ENCODE assay signal across 8 cellular contexts in genomic region chr9:137069508-137070071, GRCh38. TPM values are rescaled to one million over a fixed set of nuclear protein-coding genes. Genes with fewer than 3 reads are reported as not detected.
DNase-seq lines count a peak whose midpoint lies in the region; ATAC-seq and TF ChIP-seq lines count a peak whose summit lies in the region.

No MANE protein-coding gene starts in this region.

- DNase-seq in RWPE2 (ENCODE audit: low spot score), result no peak
- DNase-seq in NCI-H2029 (lab: John Stamatoyannopoulos, UW), result no peak
- DNase-seq in uterus, result no peak
- no peak for DNase-seq in inferior parietal cortex (ENCODE audit: extremely low spot score)
- DNase-seq in stimulated activated CD4-positive, alpha-beta T cell treated with anti-CD3 and anti-CD28 coated beads, Interleukin-4, amount 100 ng/mL, for 24 hours, result no peak

- H3K4me3 ChIP-seq in RWPE2 (ENCODE audit: severe bottlenecking) (peak overlapping the region; percentile 90), iPS-18a (ENCODE audit: low read length) (peak overlapping the region; percentile 53), uterus (no peak overlapping the region)

- no peaks in the 10 kb centered on the region for H3K27me3 ChIP-seq in RWPE2 (ENCODE audit: insufficient read depth, poor library complexity, severe bottlenecking)
- H3K27me3 ChIP-seq in iPS-18a (ENCODE audit: control insufficient read depth, insufficient read depth, low read length), result peaks cover 15% of the 10 kb centered on the region
- peaks cover 0 to 10% of the 10 kb centered on the region in 2 donors for H3K27me3 ChIP-seq in uterus

- no peak for TF ChIP-seq POLR2A in uterus (IDR thresholded peaks at IDR 0.05)

- intact Hi-C loops in uterus (cut with DNase I; ENCODE audit: low total_unique reads), result no loop called here

- H3K27ac ChIP-seq in C4-2B (peak overlapping the region; percentile 82), RWPE2 (ENCODE audit: poor library complexity, severe bottlenecking) (peak overlapping the region; percentile 47), iPS-18a (ENCODE audit: low read length) (no peak overlapping the region), uterus (no peak overlapping the region)

- TF ChIP-seq CTCF in C4-2B (conservative IDR thresholded peaks at IDR 0.05), result no peak
- no peak for TF ChIP-seq CTCF in RWPE2 (IDR thresholded peaks at IDR 0.05; ENCODE audit: poor library complexity, severe bottlenecking)
- TF ChIP-seq CTCF in uterus (IDR thresholded peaks at IDR 0.05), result no peak

- H3K36me3 ChIP-seq in RWPE2 (ENCODE audit: low read depth), result no peaks in the 10 kb centered on the region
- no peaks in the 10 kb centered on the region for H3K36me3 ChIP-seq in iPS-18a (ENCODE audit: control insufficient read depth, low read depth, low read length)
- no peaks in the 10 kb centered on the region for H3K36me3 ChIP-seq in uterus

- no peaks in the 10 kb centered on the region for H3K9me3 ChIP-seq in RWPE2 (ENCODE audit: severe bottlenecking)
- H3K9me3 ChIP-seq in iPS-18a (ENCODE audit: control insufficient read depth, low read depth, low read length), result no peaks in the 10 kb centered on the region
- no peaks in the 10 kb centered on the region for H3K9me3 ChIP-seq in uterus

- peak; percentile 4 for ATAC-seq in GM21515 (IDR thresholded peaks at IDR 0.05; ENCODE audit: unreplicated experiment)
- no peak for ATAC-seq in RWPE2 (ENCODE audit: low read depth)

- H3K4me1 ChIP-seq in RWPE2 (ENCODE audit: insufficient read depth, poor library complexity, severe bottlenecking) (no peaks in the 10 kb centered on the region), iPS-18a (ENCODE audit: control insufficient read depth, low read depth, low read length) (no peaks in the 10 kb centered on the region), uterus (peaks cover 0 to 15% of the 10 kb centered on the region in 2 donors)

- no peak overlapping the region for H3K9ac ChIP-seq in iPS-18a (ENCODE audit: low read length)

RNA-seq across cellular contexts. Expression of gene SAPCD2, which starts 0.8 kb away (rescaled TPM):
- total RNA-seq in uterus, result 1 to 10 TPM in 2 of 4 donors, under 1 TPM in 1, not detected in 1; 0.15 to 5.9 (median 1.0) TPM

RNA-seq across cellular contexts. Expression of gene UAP1L1, which starts 7.7 kb away (rescaled TPM):
- total RNA-seq in uterus, result 10 to 100 TPM in 1 of 4 donors, 1 to 10 TPM in 2, under 1 TPM in 1; 0.51 to 13.8 (median 5.3) TPM

RNA-seq across cellular contexts. Expression of gene ENTPD2, which starts 15.7 kb away (rescaled TPM):
- total RNA-seq in uterus, result 10 to 100 TPM in 1 of 4 donors, 1 to 10 TPM in 1, not detected in 2; 2.4 to 11.5 TPM

RNA-seq across cellular contexts. Expression of gene MAN1B1, which starts 17.2 kb away (rescaled TPM):
- 10 to 100 TPM; 32.9 to 65.0 (median 47.5) TPM for total RNA-seq in uterus

RNA-seq across cellular contexts. Expression of gene NPDC1, which starts 23.6 kb away (rescaled TPM):
- 100 to 1,000 TPM in 1 of 4 donors, 10 to 100 TPM in 3; 25.2 to 221 (median 59.2) TPM for total RNA-seq in uterus

Comparison
In these comparisons a context has a peak if more than half of its experiments do, and no peak if none do; other contexts are left out.
1. H3K27ac ChIP-seq: peak in C4-2B (single experiment) and RWPE2 (single experiment); none in iPS-18a (single experiment) and uterus (0 of 2).
2. H3K4me3 ChIP-seq: peak in RWPE2 (single experiment) and iPS-18a (single experiment); none in uterus (0 of 2).